18 cellular contexts compared by ENCODE assay signal in the genomic region with DNA sequence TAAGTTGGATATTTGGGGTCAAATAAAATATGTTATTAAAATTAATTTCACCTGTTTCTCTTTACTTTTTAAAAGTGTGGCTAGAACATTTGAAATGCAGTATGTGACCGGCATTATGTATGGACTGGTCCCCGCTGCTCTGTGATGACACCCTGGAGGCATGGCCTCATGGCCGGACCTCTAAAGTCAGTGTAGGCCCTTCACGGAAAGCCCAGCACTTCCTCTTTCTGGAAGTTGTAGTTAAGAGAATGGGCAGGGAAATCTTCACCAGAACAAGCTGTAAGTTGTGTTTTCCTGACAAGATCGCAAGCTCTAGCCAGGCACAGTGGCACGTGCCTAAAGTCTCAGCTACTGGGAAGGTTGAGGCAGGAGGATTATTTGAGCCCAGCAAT. TPM values are rescaled to one million over a fixed set of nuclear protein-coding genes. Genes with fewer than 3 reads are reported as not detected.
DNase-seq lines count a peak whose midpoint lies in the region; ATAC-seq and TF ChIP-seq lines count a peak whose summit lies in the region.
"Had no signal": no experiment of that assay in that cellular context is flagged by ENCODE, and none has a peak within 500 bp of the region (broad histone marks: within the 10 kb centered on the region; RNA-seq: fewer than 3 reads in every experiment).

No MANE protein-coding gene starts in this region.

- DNase-seq in T-helper 1 cell (no peak), SKM-1 (lab: John Stamatoyannopoulos, UW; ENCODE audit: unreplicated experiment) (peak; percentile 52), esophagus squamous epithelium (lab: John Stamatoyannopoulos, UW) (no peak), spleen (peak; percentile 82), cerebellar nuclear complex (lab: John Stamatoyannopoulos, UW) (no peak), foreskin melanocyte (no peak)
- DNase-seq: 8988T; activated B cell treated with CpG ODN at 0.5 μM for 24 hours; CD8-positive, alpha-beta T cell; EL; naive thymus-derived CD4-positive, alpha-beta T cell; NCI-H187 treated with DMSO at 0.1 percent for 48 hours; NCI-H69; stimulated activated CD4-positive, alpha-beta T cell treated with anti-CD3 and anti-CD28 coated beads, Interleukin-4, amount 100 ng/mL, for 1 hour; uterus had no signal

- H3K27ac ChIP-seq in esophagus squamous epithelium (peak overlapping the region in 3 of 4 donors; percentile 10 to 62 (median 53)), spleen (peak overlapping the region in 7 of 8 donors; percentile 80 to 99 (median 93))
- H3K27ac ChIP-seq: uterus had no signal

- H3K9me3 ChIP-seq in esophagus squamous epithelium (no peaks in the 10 kb centered on the region), spleen (no peaks in the 10 kb centered on the region)
- H3K9me3 ChIP-seq: HAP-1, uterus had no signal

- H3K36me3 Mint-ChIP-seq in T-helper 1 cell treated with Interleukin-12 subunit alpha and Interleukin-12 subunit beta and Interleukin-4 antibody, amounts not matched to agents 30 μg/mL and 1 μg/mL, for 36 hours (ENCODE audit: low read depth), result peaks cover 3% of the 10 kb centered on the region
- H3K36me3 Mint-ChIP-seq: CD8-positive, alpha-beta T cell had no signal

- H3K27ac Mint-ChIP-seq in T-helper 1 cell treated with Interleukin-12 subunit alpha and Interleukin-12 subunit beta and Interleukin-4 antibody, amounts not matched to agents 30 μg/mL and 1 μg/mL, for 36 hours, result peak overlapping the region; percentile 4
- H3K27ac Mint-ChIP-seq: activated B cell treated with CpG ODN at 0.5 μM for 24 hours; CD8-positive, alpha-beta T cell had no signal

- H3K27me3 ChIP-seq in esophagus squamous epithelium (no peaks in the 10 kb centered on the region), spleen (replicated peaks in 1 of 7) (no peaks in the 10 kb centered on the region)
- H3K27me3 ChIP-seq: uterus had no signal

- intact Hi-C loops in esophagus squamous epithelium (cut with DNase I) (no loop called here), spleen (cut with DNase I; ENCODE audit: low total_unique reads) (no loop called here)

- H3K9me3 Mint-ChIP-seq in T-helper 1 cell treated with Interleukin-12 subunit alpha and Interleukin-12 subunit beta and Interleukin-4 antibody, amounts not matched to agents 30 μg/mL and 1 μg/mL, for 36 hours, result no peaks in the 10 kb centered on the region
- H3K9me3 Mint-ChIP-seq: activated B cell treated with CpG ODN at 0.5 μM for 24 hours; CD8-positive, alpha-beta T cell; naive thymus-derived CD4-positive, alpha-beta T cell had no signal

- H3K4me1 ChIP-seq in esophagus squamous epithelium (peaks cover 0 to 17% (median 7%) of the 10 kb centered on the region in 3 donors), spleen (peaks cover 4 to 87% (median 51%) of the 10 kb centered on the region in 6 donors)
- H3K4me1 ChIP-seq: uterus had no signal

- H3K4me3 Mint-ChIP-seq in T-helper 1 cell treated with Interleukin-12 subunit alpha and Interleukin-12 subunit beta and Interleukin-4 antibody, amounts not matched to agents 30 μg/mL and 1 μg/mL, for 36 hours, result no peak overlapping the region
- H3K4me3 Mint-ChIP-seq: activated B cell treated with CpG ODN at 0.5 μM for 24 hours; CD8-positive, alpha-beta T cell; naive thymus-derived CD4-positive, alpha-beta T cell had no signal

- H3K27me3 Mint-ChIP-seq in T-helper 1 cell treated with Interleukin-12 subunit alpha and Interleukin-12 subunit beta and Interleukin-4 antibody, amounts not matched to agents 30 μg/mL and 1 μg/mL, for 36 hours (ENCODE audit: low read depth), result no peaks in the 10 kb centered on the region
- H3K27me3 Mint-ChIP-seq: activated B cell treated with CpG ODN at 0.5 μM for 24 hours; naive thymus-derived CD4-positive, alpha-beta T cell had no signal

- 78 to 79% methylated on average over 4 to 6 of the region's 6 CpGs for WGBS in esophagus squamous epithelium, 2 donors
- WGBS in spleen, 5 donors, result 35 to 61% (median 52%) methylated on average over 6 of the region's 6 CpGs

- TF ChIP-seq POLR2A in esophagus squamous epithelium (IDR thresholded peaks at IDR 0.05) (no peak), spleen (IDR thresholded peaks at IDR 0.05) (no peak)

- ATAC-seq in HG03521 (IDR thresholded peaks at IDR 0.05; ENCODE audit: unreplicated experiment), result no peak
- ATAC-seq: CD8-positive, alpha-beta T cell; naive thymus-derived CD4-positive, alpha-beta T cell had no signal

- H3K4me3 ChIP-seq in esophagus squamous epithelium, result no peak overlapping the region
- peak overlapping the region in 1 of 8 donors; percentile 62 for H3K4me3 ChIP-seq in spleen
- H3K4me3 ChIP-seq: HAP-1, uterus had no signal

- H3K4me1 Mint-ChIP-seq in T-helper 1 cell treated with Interleukin-12 subunit alpha and Interleukin-12 subunit beta and Interleukin-4 antibody, amounts not matched to agents 30 μg/mL and 1 μg/mL, for 36 hours (ENCODE audit: low read depth), result peaks cover 42% of the 10 kb centered on the region

- no peak for TF ChIP-seq CTCF in esophagus squamous epithelium (IDR thresholded peaks at IDR 0.05)
- TF ChIP-seq CTCF in spleen (IDR thresholded peaks at IDR 0.05 in 8 of 11, conservative IDR thresholded peaks at IDR 0.05 in 3 of 11), result no peak

- H3K36me3 ChIP-seq in esophagus squamous epithelium (no peaks in the 10 kb centered on the region), spleen (no peaks in the 10 kb centered on the region)
- H3K36me3 ChIP-seq: HAP-1, uterus had no signal

RNA-seq across cellular contexts. Expression of a gene that starts 38.3 kb away (rescaled TPM):
- total RNA-seq in esophagus squamous epithelium (10 to 100 TPM in 3 of 4 donors, 1 to 10 TPM in 1; 3.5 to 64.1 (median 37.9) TPM), spleen (1,000 to 10,000 TPM in 1 of 7 donors, 100 to 1,000 TPM in 6; 402 to 1,009 (median 539) TPM)
- 100 to 1,000 TPM; 123 to 239 (median 183) TPM for polyA plus RNA-seq in spleen

Comparison
In these comparisons a context has a peak if more than half of its experiments do, and no peak if none do; other contexts are left out.
1. DNase-seq: peak in SKM-1 (single experiment) and spleen (single experiment); none in T-helper 1 cell (0 of 5), esophagus squamous epithelium (single experiment), cerebellar nuclear complex (0 of 2) and foreskin melanocyte (single experiment).
2. RNA of a gene that starts 38.3 kb away (total RNA-seq): 402 to 1,009 TPM in spleen; 3.5 to 64.1 TPM in esophagus squamous epithelium; every median in the first group is over 4 times any median in the second.